In the genomic region with DNA sequence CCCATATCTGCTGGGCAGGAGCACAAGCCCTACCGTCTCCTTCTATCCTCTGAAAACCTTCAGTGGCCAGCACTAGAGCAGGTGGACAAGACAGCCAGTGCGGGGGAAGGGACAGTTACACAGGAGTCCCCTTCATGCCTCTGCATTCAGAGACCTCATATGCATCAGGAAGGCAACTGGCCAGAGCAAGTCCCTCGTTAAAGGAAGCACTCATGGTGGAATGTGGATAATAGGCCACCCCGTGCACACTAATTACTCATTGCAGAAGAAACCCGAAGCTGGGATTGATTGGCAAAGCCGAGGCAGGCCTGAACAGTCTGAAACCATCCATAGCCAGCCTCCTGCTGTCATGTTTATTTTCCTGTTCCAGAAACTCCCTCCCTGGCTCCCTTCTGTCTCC, we compare ENCODE assay signal across 15 cellular contexts. TPM values are rescaled to one million over a fixed set of nuclear protein-coding genes. Genes with fewer than 3 reads are reported as not detected.
DNase-seq lines count a peak whose midpoint lies in the region; ATAC-seq and TF ChIP-seq lines count a peak whose summit lies in the region.
"Had no signal": no experiment of that assay in that cellular context is flagged by ENCODE, and none has a peak within 500 bp of the region (broad histone marks: within the 10 kb centered on the region; RNA-seq: fewer than 3 reads in every experiment).

No MANE protein-coding gene starts in this region.

- H3K4me3 ChIP-seq in MG63 (no peak overlapping the region), astrocyte of the cerebellum (ENCODE audit: low read depth, low read length) (no peak overlapping the region)

- no peak for ATAC-seq in GM18870 (IDR thresholded peaks at IDR 0.05; ENCODE audit: unreplicated experiment)

- TF ChIP-seq CTCF in astrocyte of the cerebellum (IDR thresholded peaks at IDR 0.05; ENCODE audit: low read depth, low read length, missing control alignments) = no peak

- no peaks in the 10 kb centered on the region; the same call in 1 of the 2 replicates for H3K36me3 ChIP-seq in MG63

- in situ Hi-C loops in astrocyte of the cerebellum (cut with HindIII; ENCODE audit: low sequenced_read_pairs) = no loop called here

- peaks cover 4% of the 10 kb centered on the region; the same call in 1 of the 2 replicates for H3K9me3 ChIP-seq in MG63

- DNase-seq in EL = peak; percentile 8
- peak; percentile 87 for DNase-seq in MG63
- peak; percentile 33 for DNase-seq in astrocyte of the cerebellum (ENCODE audit: low read depth)
- DNase-seq in myocyte (ENCODE audit: low read depth) = peak; percentile 9
- no peak for DNase-seq in SIG-M5 (lab: John Stamatoyannopoulos, UW)
- no peak for DNase-seq in NOMO-1 treated with DMSO at 0.1 percent for 48 hours (lab: John Stamatoyannopoulos, UW; ENCODE audit: unreplicated experiment)
- DNase-seq: activated CD4-positive, alpha-beta T cell treated with anti-CD3 and anti-CD28 coated beads for 1 hour; erythroblast; stimulated activated CD4-positive, alpha-beta T cell treated with anti-CD3 and anti-CD28 coated beads, Interleukin-4, amount 100 ng/mL, for 24 hours; stimulated activated naive CD4-positive, alpha-beta T cell had no signal

- no peaks in the 10 kb centered on the region for H3K27me3 ChIP-seq in MG63

RNA-seq across cellular contexts. Expression of gene KIAA2012, which starts 11.2 kb away (rescaled TPM):
- total RNA-seq in MG63 (2014; rRNA removed; shearing (Covaris generic); ENCODE audit: low replicate concordance) = not detected in 2 replicates
- not detected in 2 replicates for total RNA-seq in myocyte
- polyA plus RNA-seq in myocyte (2012) = 0.03 TPM
- total RNA-seq: lower leg skin; T-helper 1 cell treated with Interleukin-12 subunit alpha and Interleukin-12 subunit beta and Interleukin-4 antibody, amounts not matched to agents 30 ng/mL and 1 ng/mL, for 36 hours had no signal
- polyA plus RNA-seq: CD14-positive monocyte, neural cell had no signal

RNA-seq across cellular contexts. Expression of gene FZD7, which starts 50.6 kb away (rescaled TPM):
- total RNA-seq in MG63 (2014; rRNA removed; shearing (Covaris generic); ENCODE audit: low replicate concordance) = 15.6 and 23.6 TPM in 2 replicates
- total RNA-seq in myocyte = 9.8 and 22.7 TPM in 2 replicates
- polyA plus RNA-seq in myocyte (2012) = 12.6 TPM

Comparison
In these comparisons a context has a peak if more than half of its experiments do, and no peak if none do; other contexts are left out.
1. DNase-seq: peak in EL (single experiment), MG63 (single experiment), astrocyte of the cerebellum (single experiment) and myocyte (single experiment); none in SIG-M5 (single experiment) and NOMO-1 treated with DMSO at 0.1 percent for 48 hours (single experiment).